Comparison of ENCODE assay signal across 17 cellular contexts in the genomic region with DNA sequence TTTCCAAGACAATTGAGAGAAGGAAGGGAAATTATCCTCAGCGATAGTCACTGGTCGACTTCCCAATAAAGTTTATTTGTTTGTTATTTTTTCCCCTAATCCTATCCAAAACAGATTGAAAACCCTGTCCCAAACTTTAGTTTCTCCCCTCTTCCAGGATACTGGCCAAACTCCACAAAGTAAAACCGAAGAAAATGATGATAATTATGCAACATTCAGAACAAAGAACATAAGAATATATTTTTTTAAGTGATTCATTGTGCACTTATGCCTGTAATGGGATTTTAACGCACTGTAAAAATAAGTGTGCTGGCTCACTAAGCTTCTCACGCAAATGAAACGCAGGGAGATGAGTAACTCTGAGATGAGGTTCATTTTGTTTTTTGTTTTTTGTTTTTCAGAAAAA. TPM values are rescaled to one million over a fixed set of nuclear protein-coding genes. Genes with fewer than 3 reads are reported as not detected.
A peak's percentile ranks its signal among the peaks of the same experiment; 100 is the strongest.
DNase-seq lines count a peak whose midpoint lies in the region; ATAC-seq and TF ChIP-seq lines count a peak whose summit lies in the region.
"Had no signal": no experiment of that assay in that cellular context is flagged by ENCODE, and none has a peak within 500 bp of the region (broad histone marks: within the 10 kb centered on the region; RNA-seq: fewer than 3 reads in every experiment).

No MANE protein-coding gene starts in this region.

- no TSS peak for BruUV-seq in IMR-90 (replicated peaks; lab: Mats Ljungman, UMichigan)

- H3K27ac ChIP-seq in IMR-90 (ENCODE audit: insufficient read depth, low read length): peak overlapping the region; percentile 95
- H3K27ac ChIP-seq: pancreas, SK-N-MC had no signal

- no peaks in the 10 kb centered on the region for H3K36me3 ChIP-seq in IMR-90 (ENCODE audit: control insufficient read depth, insufficient read depth, low read length)
- H3K36me3 ChIP-seq in BE2C: no peaks in the 10 kb centered on the region
- H3K36me3 ChIP-seq: pancreas had no signal

- no peak for TF ChIP-seq POLR2A in IMR-90 (IDR thresholded peaks at IDR 0.05; ENCODE audit: low read depth, low read length)

- no peak overlapping the region for H4K91ac ChIP-seq in IMR-90 (ENCODE audit: insufficient read depth, low read depth, low read length)

- H2BK5ac ChIP-seq in IMR-90 (ENCODE audit: low read depth, low read length, poor library complexity, severe bottlenecking): peak overlapping the region; percentile 96

- DNase-seq in AG09309 (ENCODE audit: low read depth) (peak; percentile 95), IMR-90 (peak; percentile 97), cardiac fibroblast (ENCODE audit: low read depth in 2 of 2) (peak; percentile 77 to 96), kidney tubule cell (ENCODE audit: low spot score) (peak; percentile 77), BE2C (no peak), NCI-H526 treated with DMSO at 0.1 percent for 48 hours (lab: John Stamatoyannopoulos, UW) (no peak)
- no peak for DNase-seq in stimulated activated CD4-positive, alpha-beta T cell treated with anti-CD3 and anti-CD28 coated beads, Interleukin-1b, Interleukin-23, amount 100 ng/mL, for 48 hours
- DNase-seq: activated naive CD8-positive, alpha-beta T cell treated with anti-CD3 and anti-CD28 coated beads, Interleukin-2, amount 10 ng/mL, durations not matched to agents 7 days and 5 days; C1 segment of cervical spinal cord; effector memory CD4-positive, alpha-beta T cell; KG1; NCI-H1694 treated with DMSO at 0.1 percent for 48 hours; pancreas had no signal

- intact Hi-C loops in IMR-90 (cut with micrococcal nuclease): loop anchor here (5.0 kb wide), 1 partner anchor 46 kb away; no protein-coding TSS in a partner anchor

- H3K18ac ChIP-seq in IMR-90 (ENCODE audit: low read depth, low read length): peak overlapping the region; percentile 71; the same call in 1 of the 2 replicates

- H3K4me3 ChIP-seq in AG09309 (ENCODE audit: control insufficient read depth, low read depth, low read length) (peak overlapping the region; percentile 5), IMR-90 (ENCODE audit: insufficient read depth, low read depth, low read length) (no peak overlapping the region), cardiac fibroblast (replicated peaks in 1 of 2; ENCODE audit: low read depth in 2 of 2, low read length in 2 of 2) (peak overlapping the region in 1 of 2 donors; percentile 27), BE2C (ENCODE audit: low read depth, low read length) (no peak overlapping the region)
- H3K4me3 ChIP-seq: pancreas, SK-N-MC had no signal

- H3K79me1 ChIP-seq in IMR-90 (ENCODE audit: low read depth in 1 of 2, low read length in 2 of 2): peaks cover 21 to 64% of the 10 kb centered on the region in 2 experiments

- H3K9ac ChIP-seq in IMR-90 (ENCODE audit: low read depth, low read length): peak overlapping the region; percentile 41; the same call in 1 of the 2 replicates

- TF ChIP-seq RAD21 in IMR-90 (IDR thresholded peaks at IDR 0.05; ENCODE audit: low read length): no peak

- peak overlapping the region; percentile 52; the same call in 1 of the 2 replicates for H2BK120ac ChIP-seq in IMR-90 (ENCODE audit: low read depth, low read length)

- H4K20me1 ChIP-seq in IMR-90 (ENCODE audit: insufficient read depth, low read length): 0 out of 2 replicates have a peak, but pooled peaks cover 4% of the 10 kb centered on the region

- no peaks in the 10 kb centered on the region for H3K27me3 ChIP-seq in IMR-90 (ENCODE audit: control insufficient read depth, insufficient read depth, low read length)
- peaks cover 10% of the 10 kb centered on the region for H3K27me3 ChIP-seq in BE2C

- dilution Hi-C loops in IMR-90 (cut with HindIII; ENCODE audit: low sequenced_read_pairs, unreplicated experiment): no loop called here

- WGBS in IMR-90 (ENCODE audit: extremely low coverage in 2 of 2, insufficient read length in 1 of 2), 2 experiments: no CpG with 5 or more reads among the region's 6 CpGs

- CTCF ChIA-PET in IMR-90 (lab: Yijun Ruan, JAX): interaction anchor here (0.7 kb wide), 1 partner anchor 76 kb away, joined by 3 read pairs; no protein-coding TSS in a partner anchor

- no peak overlapping the region for H2AFZ ChIP-seq in IMR-90 (replicated peaks; ENCODE audit: low read length, poor library complexity)

- peak overlapping the region; percentile 54; the same call in 1 of the 2 replicates for H2BK20ac ChIP-seq in IMR-90 (ENCODE audit: low read depth, low read length)

- H3K56ac ChIP-seq in IMR-90 (ENCODE audit: extremely low read depth, insufficient read depth, low read length): no peak overlapping the region

- POLR2A ChIA-PET in IMR-90 (lab: Charles Lee; ENCODE audit: unreplicated experiment): no interaction called here

- TF ChIP-seq CTCF in AG09309 (IDR thresholded peaks at IDR 0.05; ENCODE audit: control insufficient read depth, insufficient read depth, low read depth, low read length, missing control alignments) (no peak), IMR-90 (conservative IDR thresholded peaks at IDR 0.05; ENCODE audit: low read depth, low read length) (no peak), cardiac fibroblast (IDR thresholded peaks at IDR 0.05; ENCODE audit: low read depth, low read length) (no peak), BE2C (IDR thresholded peaks at IDR 0.05; ENCODE audit: low read depth, low read length) (no peak)

- peak overlapping the region; percentile 88 for H3K4me2 ChIP-seq in IMR-90 (ENCODE audit: low read depth, low read length)

- H3K14ac ChIP-seq in IMR-90 (replicated peaks; ENCODE audit: low read depth, low read length): no peak overlapping the region

- ATAC-seq in IMR-90 (ENCODE audit: low read depth) (peak; percentile 48), GM18867 (IDR thresholded peaks at IDR 0.05; ENCODE audit: unreplicated experiment) (no peak)
- ATAC-seq: pancreas; stimulated activated memory B cell treated with anti-CD40 and anti-IgM and Interleukin-4, amounts not matched to agents 10 μg/mL and 1 μg/mL and 100 μg/mL, for 72 hours had no signal

- H3K4ac ChIP-seq in IMR-90 (ENCODE audit: low read depth, low read length): no peak overlapping the region

- H4K5ac ChIP-seq in IMR-90 (ENCODE audit: low read depth, low read length): 0 out of 2 replicates have a peak overlapping the region, but pooled peaks have one; percentile 31

- H2AK9ac ChIP-seq in IMR-90 (replicated peaks; ENCODE audit: low read depth, low read length, poor library complexity): no peak overlapping the region

- H3K9me3 ChIP-seq in IMR-90 (ENCODE audit: control insufficient read depth, insufficient read depth, low read length) (no peaks in the 10 kb centered on the region), BE2C (no peaks in the 10 kb centered on the region)
- H3K9me3 ChIP-seq: pancreas had no signal

- no peak overlapping the region for H2AK5ac ChIP-seq in IMR-90 (ENCODE audit: low read depth, low read length)

- H2BK15ac ChIP-seq in IMR-90 (ENCODE audit: low read depth, low read length): peak overlapping the region; percentile 92; the same call in 2 of the 3 replicates

- H3K23ac ChIP-seq in IMR-90 (ENCODE audit: low read depth, low read length): no peak overlapping the region

- peak overlapping the region; percentile 67 to 79; a peak in 3 of 4 replicates for H4K8ac ChIP-seq in IMR-90 (ENCODE audit: low read depth in 2 of 2, low read length in 2 of 2)

- in situ Hi-C loops in IMR-90 (cut with MboI; ENCODE audit: low sequenced_read_pairs): no loop called here

- H3K4me1 ChIP-seq in IMR-90 (ENCODE audit: control insufficient read depth, insufficient read depth, low read length) (peaks cover 37% of the 10 kb centered on the region), BE2C (no peaks in the 10 kb centered on the region)

- H3K9me1 ChIP-seq in IMR-90 (ENCODE audit: insufficient read depth, low read length): peaks cover 25% of the 10 kb centered on the region; the same call in 1 of the 2 replicates

TF ChIP-seq in IMR-90, 13 proteins besides CTCF, POLR2A, EP300 and RAD21:
- no peak for TF ChIP-seq MXI1 (IDR thresholded peaks at IDR 0.05; ENCODE audit: borderline replicate concordance, low read depth, low read length)
- TF ChIP-seq BHLHE40 (IDR thresholded peaks at IDR 0.05; ENCODE audit: low read depth, low read length): peak; percentile 74
- TF ChIP-seq FOS (IDR thresholded peaks at IDR 0.05; ENCODE audit: low read depth, low read length): peak; percentile 83
- TF ChIP-seq CEBPB (IDR thresholded peaks at IDR 0.05; ENCODE audit: low read depth, low read length): peak; percentile 92
- TF ChIP-seq NFE2L2 (IDR thresholded peaks at IDR 0.05; ENCODE audit: low read depth, low read length): no peak
- no peak for TF ChIP-seq MAFK (IDR thresholded peaks at IDR 0.05; ENCODE audit: low read depth, low read length)
- TF ChIP-seq CHD1 (IDR thresholded peaks at IDR 0.05; ENCODE audit: low read depth, low read length): no peak
- no peak for TF ChIP-seq SMC3 (IDR thresholded peaks at IDR 0.05; ENCODE audit: low read depth, low read length)
- no peak for TF ChIP-seq ELK1 (IDR thresholded peaks at IDR 0.05; ENCODE audit: borderline replicate concordance, low read depth, low read length)
- TF ChIP-seq MAZ (IDR thresholded peaks at IDR 0.05; ENCODE audit: borderline replicate concordance, low read depth, low read length): no peak
- TF ChIP-seq RCOR1 (IDR thresholded peaks at IDR 0.05; ENCODE audit: insufficient replicate concordance, low read length): no peak
- no peak for TF ChIP-seq RFX5 (IDR thresholded peaks at IDR 0.05; ENCODE audit: low read depth, low read length)
- TF ChIP-seq, protein P1, sequence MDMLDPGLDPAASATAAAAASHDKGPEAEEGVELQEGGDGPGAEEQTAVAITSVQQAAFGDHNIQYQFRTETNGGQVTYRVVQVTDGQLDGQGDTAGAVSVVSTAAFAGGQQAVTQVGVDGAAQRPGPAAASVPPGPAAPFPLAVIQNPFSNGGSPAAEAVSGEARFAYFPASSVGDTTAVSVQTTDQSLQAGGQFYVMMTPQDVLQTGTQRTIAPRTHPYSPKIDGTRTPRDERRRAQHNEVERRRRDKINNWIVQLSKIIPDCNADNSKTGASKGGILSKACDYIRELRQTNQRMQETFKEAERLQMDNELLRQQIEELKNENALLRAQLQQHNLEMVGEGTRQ (IDR thresholded peaks at IDR 0.05; ENCODE audit: low read depth, low read length): no peak

RNA-seq across cellular contexts. Expression of gene GLIS1, which starts 6.0 kb away (rescaled TPM):
- total RNA-seq in IMR-90 (2012; rRNA removed): 0.18 and 0.28 TPM in 2 replicates
- 2.3 and 3.5 TPM in 2 replicates for polyA plus RNA-seq in IMR-90 (2012; rRNA removed)
- polyA plus RNA-seq in IMR-90 (2012; cell fraction: cytosol; rRNA removed): 1.5 and 3.3 TPM in 2 replicates
- 6.1 and 16.8 TPM in 2 replicates for polyA plus RNA-seq in IMR-90 (2012; cell fraction: nucleus; rRNA removed; ENCODE audit: low replicate concordance)
- polyA plus RNA-seq in BE2C (2012; ENCODE audit: insufficient read depth, insufficient read length, low read depth): 0.42 TPM
- total RNA-seq: activated naive CD8-positive, alpha-beta T cell treated with anti-CD3 and anti-CD28 coated beads, Interleukin-2, amount 10 ng/mL, durations not matched to agents 7 days and 5 days; lung microvascular endothelial cell had no signal

Comparison
In these comparisons a context has a peak if more than half of its experiments do, and no peak if none do; other contexts are left out.
1. DNase-seq: peak in AG09309 (single experiment), IMR-90 (single experiment), cardiac fibroblast (2 of 2) and kidney tubule cell (single experiment); none in BE2C (single experiment), stimulated activated CD4-positive, alpha-beta T cell treated with anti-CD3 and anti-CD28 coated beads, Interleukin-1b, Interleukin-23, amount 100 ng/mL, for 48 hours (single experiment) and NCI-H526 treated with DMSO at 0.1 percent for 48 hours (single experiment).